ENCODE assay signal across 1 cellular context in the genomic region with DNA sequence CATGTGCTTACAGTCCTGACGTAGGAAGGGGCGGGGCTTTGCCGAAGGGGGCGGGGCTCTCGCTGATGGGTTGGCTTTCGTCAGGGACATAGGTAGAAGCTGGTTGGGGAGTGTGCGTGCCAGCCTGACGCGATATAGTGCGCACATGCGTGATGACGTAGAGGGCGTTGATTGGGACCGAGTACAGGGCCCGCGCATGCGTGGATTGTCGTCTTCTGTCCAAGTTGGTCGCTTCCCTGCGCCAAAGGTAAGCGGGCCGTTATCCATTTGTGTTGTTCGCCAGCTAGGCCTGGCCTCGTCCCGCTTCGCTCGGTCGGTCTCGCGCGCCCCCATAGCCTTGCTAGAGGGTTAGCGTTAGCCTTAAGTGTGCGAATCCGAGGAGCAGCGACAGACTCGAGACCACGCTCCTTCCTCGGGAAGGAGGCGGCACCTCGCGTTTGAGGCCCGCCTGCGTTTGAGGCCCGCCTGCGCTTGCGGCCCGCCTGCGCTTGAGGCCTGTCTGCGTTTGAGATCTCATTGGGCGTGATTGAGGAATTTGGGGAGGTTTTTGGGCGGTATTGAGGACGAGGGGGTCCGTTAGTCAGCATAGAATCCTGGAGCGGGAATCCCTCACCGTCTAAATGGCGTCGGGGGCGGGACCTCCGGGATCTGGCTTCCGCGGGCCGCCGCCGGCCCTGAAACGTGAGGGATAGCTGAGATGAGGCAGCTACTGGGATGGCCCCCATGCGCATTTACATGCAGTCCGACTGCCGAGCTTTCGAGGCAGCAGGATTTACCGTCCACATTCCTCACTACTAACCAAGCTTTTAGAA.
TF ChIP-seq lines count a peak whose summit lies in the region.

A gene (plus strand): TSS at position 197 of the 812 bp plus-strand sequence. CDS start 710 bp downstream, outside the sequence.

TF ChIP-seq in K562, 482 proteins besides CTCF, POLR2A, EP300 and RAD21 (continued from another document and continues in another):
- TF ChIP-seq, protein P1, sequence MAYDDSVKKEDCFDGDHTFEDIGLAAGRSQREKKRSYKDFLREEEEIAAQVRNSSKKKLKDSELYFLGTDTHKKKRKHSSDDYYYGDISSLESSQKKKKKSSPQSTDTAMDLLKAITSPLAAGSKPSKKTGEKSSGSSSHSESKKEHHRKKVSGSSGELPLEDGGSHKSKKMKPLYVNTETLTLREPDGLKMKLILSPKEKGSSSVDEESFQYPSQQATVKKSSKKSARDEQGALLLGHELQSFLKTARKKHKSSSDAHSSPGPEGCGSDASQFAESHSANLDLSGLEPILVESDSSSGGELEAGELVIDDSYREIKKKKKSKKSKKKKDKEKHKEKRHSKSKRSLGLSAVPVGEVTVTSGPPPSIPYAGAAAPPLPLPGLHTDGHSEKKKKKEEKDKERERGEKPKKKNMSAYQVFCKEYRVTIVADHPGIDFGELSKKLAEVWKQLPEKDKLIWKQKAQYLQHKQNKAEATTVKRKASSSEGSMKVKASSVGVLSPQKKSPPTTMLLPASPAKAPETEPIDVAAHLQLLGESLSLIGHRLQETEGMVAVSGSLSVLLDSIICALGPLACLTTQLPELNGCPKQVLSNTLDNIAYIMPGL (CRISPR knock-in tag; IDR thresholded peaks at IDR 0.05) = peak; percentile 58; the same call in 1 of the 2 replicates
- TF ChIP-seq ZBED1 (IDR thresholded peaks at IDR 0.05) (0 out of 2 replicates have a peak, but pooled peaks have one; percentile 1), CTBP1 (IDR thresholded peaks at IDR 0.05; ENCODE audit: borderline replicate concordance) (no peak), RCOR1 (IDR thresholded peaks at IDR 0.05; ENCODE audit: borderline replicate concordance in 1 of 2, low read depth in 2 of 2, low read length in 2 of 2) (no peak), ZNF224 (CRISPR knock-in tag; IDR thresholded peaks at IDR 0.05) (no peak), RBM25 (IDR thresholded peaks at IDR 0.05; ENCODE audit: low read depth, low read length, severe bottlenecking) (no peak), MXI1 (IDR thresholded peaks at IDR 0.05; ENCODE audit: low read depth, low read length) (no peak), ARID1B (IDR thresholded peaks at IDR 0.05) (no peak), ILK (tag; IDR thresholded peaks at IDR 0.05; ENCODE audit: borderline replicate concordance, low read depth) (no peak), SNIP1 (IDR thresholded peaks at IDR 0.05; ENCODE audit: low read depth) (no peak), PTTG1 (tag; IDR thresholded peaks at IDR 0.05; ENCODE audit: low read depth) (no peak), ZNF695 (CRISPR knock-in tag; IDR thresholded peaks at IDR 0.05) (no peak), PYGO2 (tag; IDR thresholded peaks at IDR 0.05) (no peak), NFE2L1 (tag; IDR thresholded peaks at IDR 0.05; ENCODE audit: borderline replicate concordance, low read depth) (no peak), NCOA2 (IDR thresholded peaks at IDR 0.05; ENCODE audit: partially characterized antibody in 2 of 2) (no peak), HDAC2 (IDR thresholded peaks at IDR 0.05) (no peak), ZNF384 (IDR thresholded peaks at IDR 0.05; ENCODE audit: low read depth, low read length) (no peak), ZNF717 (CRISPR knock-in tag; IDR thresholded peaks at IDR 0.05) (no peak), POLR2B (IDR thresholded peaks at IDR 0.05; ENCODE audit: low read depth, partially characterized antibody) (peak; percentile 85), FOS (IDR thresholded peaks at IDR 0.05; ENCODE audit: extremely low read depth, insufficient read length) (no peak), KDM2B (CRISPR knock-in tag; IDR thresholded peaks at IDR 0.05) (no peak), CHCHD3 (CRISPR knock-in tag; IDR thresholded peaks at IDR 0.05) (no peak), CREM (IDR thresholded peaks at IDR 0.05; ENCODE audit: low read depth) (peak; percentile 95), MED1 (CRISPR knock-in tag; IDR thresholded peaks at IDR 0.05; ENCODE audit: borderline replicate concordance) (no peak), TFAM (CRISPR knock-in tag; conservative IDR thresholded peaks at IDR 0.05) (no peak), ZNF830 (CRISPR knock-in tag; IDR thresholded peaks at IDR 0.05) (0 out of 2 replicates have a peak, but pooled peaks have one; percentile 48), WHSC1 (IDR thresholded peaks at IDR 0.05; ENCODE audit: low read length) (no peak), ZNF431 (CRISPR knock-in tag; IDR thresholded peaks at IDR 0.05) (no peak), ZSCAN32 (CRISPR knock-in tag; IDR thresholded peaks at IDR 0.05) (no peak), KDM1A (IDR thresholded peaks at IDR 0.05) (no peak), ELF4 (CRISPR knock-in tag; IDR thresholded peaks at IDR 0.05) (no peak), ADNP (tag; IDR thresholded peaks at IDR 0.05) (no peak), GATA2 (CRISPR knock-in tag; IDR thresholded peaks at IDR 0.05) (no peak), ZFP30 (CRISPR knock-in tag; IDR thresholded peaks at IDR 0.05; ENCODE audit: borderline replicate concordance) (no peak), MEF2D (tag; conservative IDR thresholded peaks at IDR 0.05; ENCODE audit: low read depth) (no peak), SAFB2 (IDR thresholded peaks at IDR 0.05; ENCODE audit: borderline replicate concordance, low read depth, low read length, severe bottlenecking) (no peak), NRF1 (conservative IDR thresholded peaks at IDR 0.05 in 1 of 2, IDR thresholded peaks at IDR 0.05 in 1 of 2) (peak; percentile 97 to 98)
- TF ChIP-seq, protein P2, sequence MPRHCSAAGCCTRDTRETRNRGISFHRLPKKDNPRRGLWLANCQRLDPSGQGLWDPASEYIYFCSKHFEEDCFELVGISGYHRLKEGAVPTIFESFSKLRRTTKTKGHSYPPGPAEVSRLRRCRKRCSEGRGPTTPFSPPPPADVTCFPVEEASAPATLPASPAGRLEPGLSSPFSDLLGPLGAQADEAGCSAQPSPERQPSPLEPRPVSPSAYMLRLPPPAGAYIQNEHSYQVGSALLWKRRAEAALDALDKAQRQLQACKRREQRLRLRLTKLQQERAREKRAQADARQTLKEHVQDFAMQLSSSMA (CRISPR knock-in tag; IDR thresholded peaks at IDR 0.05) = no peak
- TF ChIP-seq, protein P3, sequence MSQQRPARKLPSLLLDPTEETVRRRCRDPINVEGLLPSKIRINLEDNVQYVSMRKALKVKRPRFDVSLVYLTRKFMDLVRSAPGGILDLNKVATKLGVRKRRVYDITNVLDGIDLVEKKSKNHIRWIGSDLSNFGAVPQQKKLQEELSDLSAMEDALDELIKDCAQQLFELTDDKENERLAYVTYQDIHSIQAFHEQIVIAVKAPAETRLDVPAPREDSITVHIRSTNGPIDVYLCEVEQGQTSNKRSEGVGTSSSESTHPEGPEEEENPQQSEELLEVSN (IDR thresholded peaks at IDR 0.05; ENCODE audit: borderline replicate concordance in 1 of 2, extremely low read depth in 1 of 2, insufficient read depth in 1 of 2, insufficient read length in 1 of 2, low read depth in 1 of 2, low read length in 1 of 2, poor library complexity in 1 of 2, severe bottlenecking in 1 of 2) = peak in 1 of 2 experiments; percentile 25
- TF ChIP-seq, protein P4, sequence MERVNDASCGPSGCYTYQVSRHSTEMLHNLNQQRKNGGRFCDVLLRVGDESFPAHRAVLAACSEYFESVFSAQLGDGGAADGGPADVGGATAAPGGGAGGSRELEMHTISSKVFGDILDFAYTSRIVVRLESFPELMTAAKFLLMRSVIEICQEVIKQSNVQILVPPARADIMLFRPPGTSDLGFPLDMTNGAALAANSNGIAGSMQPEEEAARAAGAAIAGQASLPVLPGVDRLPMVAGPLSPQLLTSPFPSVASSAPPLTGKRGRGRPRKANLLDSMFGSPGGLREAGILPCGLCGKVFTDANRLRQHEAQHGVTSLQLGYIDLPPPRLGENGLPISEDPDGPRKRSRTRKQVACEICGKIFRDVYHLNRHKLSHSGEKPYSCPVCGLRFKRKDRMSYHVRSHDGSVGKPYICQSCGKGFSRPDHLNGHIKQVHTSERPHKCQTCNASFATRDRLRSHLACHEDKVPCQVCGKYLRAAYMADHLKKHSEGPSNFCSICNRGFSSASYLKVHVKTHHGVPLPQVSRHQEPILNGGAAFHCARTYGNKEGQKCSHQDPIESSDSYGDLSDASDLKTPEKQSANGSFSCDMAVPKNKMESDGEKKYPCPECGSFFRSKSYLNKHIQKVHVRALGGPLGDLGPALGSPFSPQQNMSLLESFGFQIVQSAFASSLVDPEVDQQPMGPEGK (CRISPR knock-in tag; IDR thresholded peaks at IDR 0.05; ENCODE audit: borderline replicate concordance) = no peak
- TF ChIP-seq, protein P5, sequence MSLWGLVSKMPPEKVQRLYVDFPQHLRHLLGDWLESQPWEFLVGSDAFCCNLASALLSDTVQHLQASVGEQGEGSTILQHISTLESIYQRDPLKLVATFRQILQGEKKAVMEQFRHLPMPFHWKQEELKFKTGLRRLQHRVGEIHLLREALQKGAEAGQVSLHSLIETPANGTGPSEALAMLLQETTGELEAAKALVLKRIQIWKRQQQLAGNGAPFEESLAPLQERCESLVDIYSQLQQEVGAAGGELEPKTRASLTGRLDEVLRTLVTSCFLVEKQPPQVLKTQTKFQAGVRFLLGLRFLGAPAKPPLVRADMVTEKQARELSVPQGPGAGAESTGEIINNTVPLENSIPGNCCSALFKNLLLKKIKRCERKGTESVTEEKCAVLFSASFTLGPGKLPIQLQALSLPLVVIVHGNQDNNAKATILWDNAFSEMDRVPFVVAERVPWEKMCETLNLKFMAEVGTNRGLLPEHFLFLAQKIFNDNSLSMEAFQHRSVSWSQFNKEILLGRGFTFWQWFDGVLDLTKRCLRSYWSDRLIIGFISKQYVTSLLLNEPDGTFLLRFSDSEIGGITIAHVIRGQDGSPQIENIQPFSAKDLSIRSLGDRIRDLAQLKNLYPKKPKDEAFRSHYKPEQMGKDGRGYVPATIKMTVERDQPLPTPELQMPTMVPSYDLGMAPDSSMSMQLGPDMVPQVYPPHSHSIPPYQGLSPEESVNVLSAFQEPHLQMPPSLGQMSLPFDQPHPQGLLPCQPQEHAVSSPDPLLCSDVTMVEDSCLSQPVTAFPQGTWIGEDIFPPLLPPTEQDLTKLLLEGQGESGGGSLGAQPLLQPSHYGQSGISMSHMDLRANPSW (CRISPR knock-in tag; IDR thresholded peaks at IDR 0.05) = no peak
- TF ChIP-seq, protein P6, sequence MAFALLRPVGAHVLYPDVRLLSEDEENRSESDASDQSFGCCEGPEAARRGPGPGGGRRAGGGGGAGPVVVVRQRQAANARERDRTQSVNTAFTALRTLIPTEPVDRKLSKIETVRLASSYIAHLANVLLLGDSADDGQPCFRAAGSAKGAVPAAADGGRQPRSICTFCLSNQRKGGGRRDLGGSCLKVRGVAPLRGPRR (CRISPR knock-in tag; IDR thresholded peaks at IDR 0.05) = no peak
- TF ChIP-seq, protein P7, sequence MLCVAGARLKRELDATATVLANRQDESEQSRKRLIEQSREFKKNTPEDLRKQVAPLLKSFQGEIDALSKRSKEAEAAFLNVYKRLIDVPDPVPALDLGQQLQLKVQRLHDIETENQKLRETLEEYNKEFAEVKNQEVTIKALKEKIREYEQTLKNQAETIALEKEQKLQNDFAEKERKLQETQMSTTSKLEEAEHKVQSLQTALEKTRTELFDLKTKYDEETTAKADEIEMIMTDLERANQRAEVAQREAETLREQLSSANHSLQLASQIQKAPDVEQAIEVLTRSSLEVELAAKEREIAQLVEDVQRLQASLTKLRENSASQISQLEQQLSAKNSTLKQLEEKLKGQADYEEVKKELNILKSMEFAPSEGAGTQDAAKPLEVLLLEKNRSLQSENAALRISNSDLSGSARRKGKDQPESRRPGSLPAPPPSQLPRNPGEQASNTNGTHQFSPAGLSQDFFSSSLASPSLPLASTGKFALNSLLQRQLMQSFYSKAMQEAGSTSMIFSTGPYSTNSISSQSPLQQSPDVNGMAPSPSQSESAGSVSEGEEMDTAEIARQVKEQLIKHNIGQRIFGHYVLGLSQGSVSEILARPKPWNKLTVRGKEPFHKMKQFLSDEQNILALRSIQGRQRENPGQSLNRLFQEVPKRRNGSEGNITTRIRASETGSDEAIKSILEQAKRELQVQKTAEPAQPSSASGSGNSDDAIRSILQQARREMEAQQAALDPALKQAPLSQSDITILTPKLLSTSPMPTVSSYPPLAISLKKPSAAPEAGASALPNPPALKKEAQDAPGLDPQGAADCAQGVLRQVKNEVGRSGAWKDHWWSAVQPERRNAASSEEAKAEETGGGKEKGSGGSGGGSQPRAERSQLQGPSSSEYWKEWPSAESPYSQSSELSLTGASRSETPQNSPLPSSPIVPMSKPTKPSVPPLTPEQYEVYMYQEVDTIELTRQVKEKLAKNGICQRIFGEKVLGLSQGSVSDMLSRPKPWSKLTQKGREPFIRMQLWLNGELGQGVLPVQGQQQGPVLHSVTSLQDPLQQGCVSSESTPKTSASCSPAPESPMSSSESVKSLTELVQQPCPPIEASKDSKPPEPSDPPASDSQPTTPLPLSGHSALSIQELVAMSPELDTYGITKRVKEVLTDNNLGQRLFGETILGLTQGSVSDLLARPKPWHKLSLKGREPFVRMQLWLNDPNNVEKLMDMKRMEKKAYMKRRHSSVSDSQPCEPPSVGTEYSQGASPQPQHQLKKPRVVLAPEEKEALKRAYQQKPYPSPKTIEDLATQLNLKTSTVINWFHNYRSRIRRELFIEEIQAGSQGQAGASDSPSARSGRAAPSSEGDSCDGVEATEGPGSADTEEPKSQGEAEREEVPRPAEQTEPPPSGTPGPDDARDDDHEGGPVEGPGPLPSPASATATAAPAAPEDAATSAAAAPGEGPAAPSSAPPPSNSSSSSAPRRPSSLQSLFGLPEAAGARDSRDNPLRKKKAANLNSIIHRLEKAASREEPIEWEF (CRISPR knock-in tag; IDR thresholded peaks at IDR 0.05) = no peak
- TF ChIP-seq, protein P8, sequence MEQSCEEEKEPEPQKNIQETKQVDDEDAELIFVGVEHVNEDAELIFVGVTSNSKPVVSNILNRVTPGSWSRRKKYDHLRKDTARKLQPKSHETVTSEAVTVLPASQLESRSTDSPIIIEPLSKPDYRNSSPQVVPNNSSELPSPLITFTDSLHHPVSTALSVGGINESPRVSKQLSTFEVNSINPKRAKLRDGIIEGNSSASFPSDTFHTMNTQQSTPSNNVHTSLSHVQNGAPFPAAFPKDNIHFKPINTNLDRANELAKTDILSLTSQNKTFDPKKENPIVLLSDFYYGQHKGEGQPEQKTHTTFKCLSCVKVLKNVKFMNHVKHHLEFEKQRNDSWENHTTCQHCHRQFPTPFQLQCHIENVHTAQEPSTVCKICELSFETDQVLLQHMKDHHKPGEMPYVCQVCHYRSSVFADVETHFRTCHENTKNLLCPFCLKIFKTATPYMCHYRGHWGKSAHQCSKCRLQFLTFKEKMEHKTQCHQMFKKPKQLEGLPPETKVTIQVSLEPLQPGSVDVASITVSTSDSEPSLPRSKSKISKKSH (CRISPR knock-in tag; IDR thresholded peaks at IDR 0.05) = no peak
- TF ChIP-seq, protein P9, sequence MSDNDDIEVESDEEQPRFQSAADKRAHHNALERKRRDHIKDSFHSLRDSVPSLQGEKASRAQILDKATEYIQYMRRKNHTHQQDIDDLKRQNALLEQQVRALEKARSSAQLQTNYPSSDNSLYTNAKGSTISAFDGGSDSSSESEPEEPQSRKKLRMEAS (CRISPR knock-in tag; IDR thresholded peaks at IDR 0.05) = peak; percentile 64; the same call in 1 of the 2 replicates
- TF ChIP-seq, protein P10, sequence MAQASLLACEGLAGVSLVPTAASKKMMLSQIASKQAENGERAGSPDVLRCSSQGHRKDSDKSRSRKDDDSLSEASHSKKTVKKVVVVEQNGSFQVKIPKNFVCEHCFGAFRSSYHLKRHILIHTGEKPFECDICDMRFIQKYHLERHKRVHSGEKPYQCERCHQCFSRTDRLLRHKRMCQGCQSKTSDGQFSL (CRISPR knock-in tag; IDR thresholded peaks at IDR 0.05) = no peak
- TF ChIP-seq, protein P10 (tag; IDR thresholded peaks at IDR 0.05) = no peak
